ENCODE assay signal across 19 cellular contexts in the genomic region with DNA sequence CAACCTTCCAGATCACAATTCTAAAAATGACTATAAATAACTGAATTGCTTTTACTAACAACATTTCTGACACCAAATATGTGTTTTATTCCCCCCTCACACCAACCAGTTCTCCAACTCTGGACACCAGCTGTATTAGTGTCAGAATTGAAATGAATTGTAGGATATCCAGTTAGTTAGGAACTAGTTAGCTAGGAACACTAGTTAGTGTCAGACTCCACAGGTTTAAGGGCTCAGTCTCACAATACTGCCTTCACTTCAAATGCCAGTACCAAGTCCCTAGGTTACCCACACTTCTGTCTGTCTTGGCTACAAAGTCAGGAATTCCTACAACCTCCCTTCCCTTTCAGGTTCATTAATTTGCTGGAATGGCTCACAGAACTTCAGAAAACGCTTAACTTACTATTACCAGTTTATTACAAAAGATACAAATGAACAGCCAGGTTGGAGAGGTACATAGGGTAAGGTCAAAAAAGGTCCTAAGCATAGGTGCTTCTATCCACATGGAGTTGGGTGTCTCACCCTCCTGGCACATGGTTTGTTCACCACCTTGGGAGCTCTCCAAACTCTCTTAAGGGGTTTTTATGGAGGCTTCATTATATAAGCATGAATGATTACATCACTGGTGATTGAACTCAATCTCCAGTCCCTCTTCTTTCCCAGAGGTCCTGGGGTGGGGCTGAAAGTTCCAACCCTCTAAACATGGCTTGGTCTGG. TPM values are rescaled to one million over a fixed set of nuclear protein-coding genes. Genes with fewer than 3 reads are reported as not detected.
DNase-seq lines count a peak whose midpoint lies in the region; ATAC-seq and TF ChIP-seq lines count a peak whose summit lies in the region.
"Had no signal": no experiment of that assay in that cellular context is flagged by ENCODE, and none has a peak within 500 bp of the region (broad histone marks: within the 10 kb centered on the region; RNA-seq: fewer than 3 reads in every experiment).

No MANE protein-coding gene starts in this region.

- TF ChIP-seq CTCF in Loucy (conservative IDR thresholded peaks at IDR 0.05; ENCODE audit: low read length) (no peak), neural crest cell (conservative IDR thresholded peaks at IDR 0.05) (no peak)

- H3K4me3 Mint-ChIP-seq in neural crest cell = peak overlapping the region; percentile 60

- intact Hi-C loops in Right ventricle myocardium inferior (cut with DNase I) = no loop called here

- no peak for ATAC-seq in GM19328 (IDR thresholded peaks at IDR 0.05; ENCODE audit: unreplicated experiment)
- no peak for ATAC-seq in Right ventricle myocardium inferior
- ATAC-seq: left ventricle myocardium superior, psoas muscle had no signal

- H3K4me1 Mint-ChIP-seq in neural crest cell = peaks cover 17% of the 10 kb centered on the region

- no peaks in the 10 kb centered on the region for H3K27me3 ChIP-seq in Loucy (ENCODE audit: insufficient read depth, low read length, poor library complexity, severe bottlenecking)
- H3K27me3 ChIP-seq in ectodermal cell (ENCODE audit: control insufficient read depth, insufficient read depth, low read length, poor library complexity, severe bottlenecking) = peaks cover 3% of the 10 kb centered on the region
- H3K27me3 ChIP-seq: transverse colon had no signal

- H3K4me2 ChIP-seq in Loucy (ENCODE audit: low read depth, low read length, poor library complexity, severe bottlenecking) = peak overlapping the region; percentile 43

- H3K27me3 Mint-ChIP-seq in neural crest cell (ENCODE audit: low read depth) = no peaks in the 10 kb centered on the region

- no peak overlapping the region for H3K27ac Mint-ChIP-seq in neural crest cell (ENCODE audit: unreplicated experiment)

- peaks cover 3% of the 10 kb centered on the region for H3K9me3 Mint-ChIP-seq in neural crest cell

- H3K4me1 ChIP-seq in Loucy (ENCODE audit: insufficient read depth, low read length, poor library complexity, severe bottlenecking) (peaks cover 38% of the 10 kb centered on the region), ectodermal cell (ENCODE audit: control insufficient read depth, insufficient read depth, low read length) (no peaks in the 10 kb centered on the region)

- no peak overlapping the region for H3K9ac ChIP-seq in Loucy (ENCODE audit: low read depth, low read length, poor library complexity, severe bottlenecking)

- DNase-seq in DMS 273 treated with DMSO at 0.1 percent for 48 hours (lab: John Stamatoyannopoulos, UW) (peak; percentile 15), neural crest cell (ENCODE audit: low read depth, low spot score) (no peak), Right ventricle myocardium inferior (ENCODE audit: missing footprints) (no peak), C1 segment of cervical spinal cord (lab: John Stamatoyannopoulos, UW) (no peak), cerebellum (ENCODE audit: low spot score) (no peak)
- DNase-seq: activated CD4-positive, CD25-positive, alpha-beta regulatory T cell; activated CD8-positive, alpha-beta memory T cell treated with anti-CD3 and anti-CD28 coated beads for 24 hours; DMS53; H7; left ventricle myocardium superior; NCI-H187; NCI-H524 treated with DMSO at 0.1 percent for 48 hours; psoas muscle; T-helper 2 cell; transverse colon had no signal

- no peaks in the 10 kb centered on the region for H3F3A ChIP-seq in Loucy (ENCODE audit: low read depth)

- no peaks in the 10 kb centered on the region for H3K36me3 Mint-ChIP-seq in neural crest cell (ENCODE audit: low read depth)

- peak overlapping the region; percentile 30 for H3K27ac ChIP-seq in ectodermal cell (ENCODE audit: insufficient read depth, low read depth, low read length, poor library complexity, severe bottlenecking)
- H3K27ac ChIP-seq: psoas muscle, transverse colon had no signal

- H3K9me3 ChIP-seq in Loucy (ENCODE audit: insufficient read depth, low read depth, low read length) = no peaks in the 10 kb centered on the region
- H3K9me3 ChIP-seq in ectodermal cell (ENCODE audit: control insufficient read depth, low read length) = no peaks in the 10 kb centered on the region
- H3K9me3 ChIP-seq: psoas muscle, transverse colon had no signal

- peaks cover 13% of the 10 kb centered on the region for H3K36me3 ChIP-seq in Loucy (ENCODE audit: insufficient read depth, low read length)
- H3K36me3 ChIP-seq in ectodermal cell (ENCODE audit: control insufficient read depth, insufficient read depth, low read length) = peaks cover 4% of the 10 kb centered on the region

- peaks cover 33% of the 10 kb centered on the region for H4K20me1 ChIP-seq in Loucy (ENCODE audit: insufficient read depth, low read length, poor library complexity, severe bottlenecking)

- WGBS in ectodermal cell, 2 experiments = 83 to 93% methylated on average over 1 of the region's 1 CpG

- no peaks in the 10 kb centered on the region for H3K9me2 ChIP-seq in Loucy (replicated peaks; ENCODE audit: low read depth, low read length)

- H3K4me3 ChIP-seq in Loucy (ENCODE audit: low read length, poor library complexity, severe bottlenecking) (peak overlapping the region; percentile 9), ectodermal cell (ENCODE audit: insufficient read depth, low read depth, low read length) (no peak overlapping the region)
- H3K4me3 ChIP-seq: psoas muscle, transverse colon had no signal

- no peak overlapping the region for H2AFZ ChIP-seq in Loucy (ENCODE audit: low read length)

- peaks cover 49% of the 10 kb centered on the region for H3K79me2 ChIP-seq in Loucy (ENCODE audit: insufficient read depth, low read length)

RNA-seq across cellular contexts. Expression of a gene that starts 4.2 kb away (rescaled TPM):
- 54.2 TPM for polyA plus RNA-seq in ectodermal cell (2013, experiment 1 of 4)
- 43.8 TPM for polyA plus RNA-seq in ectodermal cell (2013, experiment 2 of 4)
- polyA plus RNA-seq in ectodermal cell (2013, experiment 3 of 4) = 46.9 TPM
- polyA plus RNA-seq in ectodermal cell (2013, experiment 4 of 4) = 46.5 TPM
- total RNA-seq in neural crest cell = 31.5 and 32.2 TPM in 2 replicates
- 24.1 TPM for total RNA-seq in Right ventricle myocardium inferior
- total RNA-seq in cerebellum = 45.5 TPM

RNA-seq across cellular contexts. Expression of a gene that starts 37.9 kb away (rescaled TPM):
- polyA plus RNA-seq in ectodermal cell (2013, experiment 1 of 4) = not detected
- polyA plus RNA-seq in ectodermal cell (2013, experiment 2 of 4) = 0.12 TPM
- 0.21 TPM for polyA plus RNA-seq in ectodermal cell (2013, experiment 3 of 4)
- polyA plus RNA-seq in ectodermal cell (2013, experiment 4 of 4) = 0.16 TPM
- not detected in 2 replicates for total RNA-seq in neural crest cell
- total RNA-seq in Right ventricle myocardium inferior = not detected
- 0.18 TPM for total RNA-seq in cerebellum
- total RNA-seq: left ventricle myocardium superior, transverse colon had no signal
- polyA plus RNA-seq: adipose tissue had no signal

RNA-seq across cellular contexts. Expression of a gene that starts 58.5 kb away (rescaled TPM):
- polyA plus RNA-seq in ectodermal cell (2013, experiment 1 of 4) = 54.8 TPM
- polyA plus RNA-seq in ectodermal cell (2013, experiment 2 of 4) = 49.8 TPM
- 37.4 TPM for polyA plus RNA-seq in ectodermal cell (2013, experiment 3 of 4)
- polyA plus RNA-seq in ectodermal cell (2013, experiment 4 of 4) = 41.5 TPM
- total RNA-seq in neural crest cell (55.2 and 58.5 TPM in 2 replicates), Right ventricle myocardium inferior (16.9 TPM), cerebellum (25.0 TPM)
